In the genomic region with DNA sequence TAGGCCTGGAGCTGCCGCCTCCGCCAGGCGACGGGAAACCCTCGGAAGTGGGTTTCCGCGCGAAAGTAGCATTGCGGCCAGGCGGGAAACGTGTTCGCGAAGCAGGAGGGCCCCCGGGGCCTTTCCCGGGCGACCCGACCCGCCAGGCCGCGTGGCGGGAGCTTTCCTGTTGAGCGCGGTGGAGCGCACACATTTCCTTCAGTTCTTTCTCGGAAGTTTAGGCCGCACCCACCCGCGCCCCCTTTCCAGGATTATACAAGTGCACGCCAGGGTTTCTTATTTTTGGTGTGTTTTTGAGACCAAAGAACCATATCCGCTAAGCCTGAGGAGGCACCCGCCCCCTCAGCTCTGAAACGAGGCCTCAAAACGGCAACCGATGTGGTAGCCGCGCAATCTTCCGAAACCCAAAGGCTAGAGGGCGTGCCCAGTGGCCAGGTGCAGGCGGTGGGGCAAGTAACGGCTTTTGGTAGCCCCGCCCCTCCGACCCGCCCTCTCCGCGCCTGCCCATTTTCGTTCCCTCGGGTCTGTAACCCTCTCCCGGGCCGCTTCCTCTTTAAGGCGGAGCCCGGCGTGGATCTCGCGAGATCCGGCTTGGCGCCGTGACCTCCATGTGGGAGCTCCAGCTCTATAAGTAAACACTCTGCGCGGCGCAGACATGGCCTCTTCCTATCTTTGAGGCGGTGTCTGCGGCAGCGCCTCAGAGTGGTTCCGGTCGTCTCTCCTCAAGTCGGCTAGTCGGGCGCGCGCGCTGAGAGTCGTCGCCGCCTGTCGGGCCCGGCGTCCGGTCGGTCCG, we compare ENCODE assay signal across 8 cellular contexts.
DNase-seq lines count a peak whose midpoint lies in the region; ATAC-seq lines count a peak whose summit lies in the region.

A gene with protein sequence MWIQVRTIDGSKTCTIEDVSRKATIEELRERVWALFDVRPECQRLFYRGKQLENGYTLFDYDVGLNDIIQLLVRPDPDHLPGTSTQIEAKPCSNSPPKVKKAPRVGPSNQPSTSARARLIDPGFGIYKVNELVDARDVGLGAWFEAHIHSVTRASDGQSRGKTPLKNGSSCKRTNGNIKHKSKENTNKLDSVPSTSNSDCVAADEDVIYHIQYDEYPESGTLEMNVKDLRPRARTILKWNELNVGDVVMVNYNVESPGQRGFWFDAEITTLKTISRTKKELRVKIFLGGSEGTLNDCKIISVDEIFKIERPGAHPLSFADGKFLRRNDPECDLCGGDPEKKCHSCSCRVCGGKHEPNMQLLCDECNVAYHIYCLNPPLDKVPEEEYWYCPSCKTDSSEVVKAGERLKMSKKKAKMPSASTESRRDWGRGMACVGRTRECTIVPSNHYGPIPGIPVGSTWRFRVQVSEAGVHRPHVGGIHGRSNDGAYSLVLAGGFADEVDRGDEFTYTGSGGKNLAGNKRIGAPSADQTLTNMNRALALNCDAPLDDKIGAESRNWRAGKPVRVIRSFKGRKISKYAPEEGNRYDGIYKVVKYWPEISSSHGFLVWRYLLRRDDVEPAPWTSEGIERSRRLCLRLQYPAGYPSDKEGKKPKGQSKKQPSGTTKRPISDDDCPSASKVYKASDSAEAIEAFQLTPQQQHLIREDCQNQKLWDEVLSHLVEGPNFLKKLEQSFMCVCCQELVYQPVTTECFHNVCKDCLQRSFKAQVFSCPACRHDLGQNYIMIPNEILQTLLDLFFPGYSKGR (plus strand): TSS at position 628 of the 793 bp plus-strand sequence. CDS start 292 bp downstream, outside the sequence.

- H3K4me3 Mint-ChIP-seq in central memory CD8-positive, alpha-beta T cell = peak within 1 kb of the TSS; percentile 80

- H3K9me3 Mint-ChIP-seq in central memory CD8-positive, alpha-beta T cell = no peaks in the 10 kb centered on the region

- H3K36me3 Mint-ChIP-seq in central memory CD8-positive, alpha-beta T cell (ENCODE audit: insufficient read depth) = peaks cover 9% of the 10 kb centered on the region

- H3K27ac Mint-ChIP-seq in central memory CD8-positive, alpha-beta T cell (ENCODE audit: low read depth) = peak within 1 kb of the TSS; percentile 81

- H3K27me3 Mint-ChIP-seq in central memory CD8-positive, alpha-beta T cell = no peaks in the 10 kb centered on the region

- ATAC-seq in GM19023 (IDR thresholded peaks at IDR 0.05; ENCODE audit: unreplicated experiment) (peak; percentile 86), HG03280 (IDR thresholded peaks at IDR 0.05; ENCODE audit: unreplicated experiment) (peak; percentile 81)
- ATAC-seq in central memory CD8-positive, alpha-beta T cell (replicated peaks; ENCODE audit: extremely low read depth, poor library complexity, severe bottlenecking) = peak; percentile 86

- H3K4me1 Mint-ChIP-seq in central memory CD8-positive, alpha-beta T cell = peaks cover 37% of the 10 kb centered on the region

- DNase-seq in AG08396 (ENCODE audit: low spot score) = peak; percentile 97
- DNase-seq in NCI-H345 treated with DMSO at 0.1 percent for 48 hours (lab: John Stamatoyannopoulos, UW; ENCODE audit: unreplicated experiment) = peak; percentile 95
- DNase-seq in activated CD4-positive, CD25-positive, alpha-beta regulatory T cell treated with anti-CD3 and anti-CD28 coated beads, Interleukin-2, amount 50 U/mL, for 16 hours (ENCODE audit: low read depth, low spot score) = peak; percentile 97
- peak; percentile 93 for DNase-seq in central memory CD8-positive, alpha-beta T cell (ENCODE audit: low spot score in 2 of 2)
- peak; percentile 99 for DNase-seq in islet precursor cell
- peak; percentile 99 to 100 (median 99) for DNase-seq in stimulated activated CD4-positive, alpha-beta T cell treated with anti-CD3 and anti-CD28 coated beads, Interleukin-12 subunit alpha, Interleukin-12 subunit beta, amount 100 ng/mL, for 48 hours (ENCODE audit: low read depth in 2 of 3, low spot score in 1 of 3)

Comparison
In these comparisons a context has a peak if more than half of its experiments do, and no peak if none do; other contexts are left out.
1. Peak in every context shown above with its lines: DNase-seq and ATAC-seq.